ENCODE assay signal across 9 cellular contexts in genomic region chr3:73624363-73625123, GRCh38. TPM values are rescaled to one million over a fixed set of nuclear protein-coding genes. Genes with fewer than 3 reads are reported as not detected.
DNase-seq lines count a peak whose midpoint lies in the region; ATAC-seq and TF ChIP-seq lines count a peak whose summit lies in the region.
"Had no signal": no experiment of that assay in that cellular context is flagged by ENCODE, and none has a peak within 500 bp of the region (broad histone marks: within the 10 kb centered on the region; RNA-seq: fewer than 3 reads in every experiment).

Gene PDZRN3 (minus strand): TSS chr3:73624941.

- H3K36me3 ChIP-seq in BE2C: no peaks in the 10 kb centered on the region
- H3K36me3 ChIP-seq in endodermal cell (ENCODE audit: control insufficient read depth, insufficient read depth, low read length): peaks cover 13% of the 10 kb centered on the region
- H3K36me3 ChIP-seq in mesenchymal stem cell (ENCODE audit: control insufficient read depth in 1 of 2, insufficient read depth in 2 of 2, low read depth in 1 of 2, low read length in 2 of 2): peaks cover 4 to 11% of the 10 kb centered on the region in 2 experiments
- no peaks in the 10 kb centered on the region for H3K36me3 ChIP-seq in urinary bladder (ENCODE audit: insufficient read depth)

- peak within 1 kb of the TSS; percentile 96 for H3K4me2 ChIP-seq in mesenchymal stem cell (ENCODE audit: low read length, poor library complexity, severe bottlenecking)

- peak within 1 kb of the TSS in 1 of 2 experiments; percentile 99 for H3K14ac ChIP-seq in mesenchymal stem cell (ENCODE audit: low read length in 2 of 2)

- no peak for TF ChIP-seq CTCF in BE2C (IDR thresholded peaks at IDR 0.05; ENCODE audit: low read depth, low read length)
- no peak for TF ChIP-seq CTCF in endodermal cell (conservative IDR thresholded peaks at IDR 0.05)

- no peak within 1 kb of the TSS for H3K27ac Mint-ChIP-seq in endodermal cell

- peak within 1 kb of the TSS; percentile 63 for H3K4me3 Mint-ChIP-seq in endodermal cell

- H3K9me3 ChIP-seq in BE2C (no peaks in the 10 kb centered on the region), endodermal cell (ENCODE audit: control insufficient read depth, low read length) (no peaks in the 10 kb centered on the region), mesenchymal stem cell (ENCODE audit: control insufficient read depth, low read length) (no peaks in the 10 kb centered on the region)

- peaks cover 47% of the 10 kb centered on the region for H3K27me3 Mint-ChIP-seq in endodermal cell (ENCODE audit: insufficient read depth)

- ATAC-seq in HG02981 (IDR thresholded peaks at IDR 0.05; ENCODE audit: unreplicated experiment) (no peak), HG02938 (IDR thresholded peaks at IDR 0.05; ENCODE audit: unreplicated experiment) (no peak)
- ATAC-seq: GM12878 had no signal

- H2BK5ac ChIP-seq in mesenchymal stem cell (ENCODE audit: low read depth, low read length, poor library complexity, severe bottlenecking): no peak within 1 kb of the TSS

- H3K4ac ChIP-seq in mesenchymal stem cell (ENCODE audit: low read depth in 1 of 2, low read length in 2 of 2): peak within 1 kb of the TSS in 1 of 2 experiments; percentile 92

- WGBS in endodermal cell (ENCODE audit: insufficient coverage in 1 of 2, insufficient read length in 1 of 2), 2 experiments: 0 to 1% methylated on average over 19 to 99 of the region's 99 CpGs
- under 1% methylated on average over 99 of the region's 99 CpGs for WGBS in mesenchymal stem cell
- 1% methylated on average over 99 of the region's 99 CpGs for WGBS in urinary bladder

- H3K4me1 ChIP-seq in BE2C (peaks cover 16% of the 10 kb centered on the region), endodermal cell (ENCODE audit: control insufficient read depth, insufficient read depth, low read length) (peaks cover 7% of the 10 kb centered on the region), mesenchymal stem cell (ENCODE audit: control insufficient read depth, insufficient read depth, low read depth, low read length) (peaks cover 19% of the 10 kb centered on the region), urinary bladder (ENCODE audit: insufficient read depth) (peaks cover 4% of the 10 kb centered on the region)

- peak within 1 kb of the TSS; percentile 43 for H3K9ac ChIP-seq in endodermal cell (ENCODE audit: extremely low read depth, low read length, poor library complexity, severe bottlenecking)
- H3K9ac ChIP-seq in mesenchymal stem cell (ENCODE audit: low read length): peak within 1 kb of the TSS; percentile 93

- H3K27me3 ChIP-seq in BE2C (no peaks in the 10 kb centered on the region), endodermal cell (ENCODE audit: control insufficient read depth, insufficient read depth, low read length, poor library complexity, severe bottlenecking) (peaks cover 27% of the 10 kb centered on the region), mesenchymal stem cell (ENCODE audit: control insufficient read depth in 1 of 2, insufficient read depth in 1 of 2, low read length in 2 of 2) (no peaks in the 10 kb centered on the region)

- peak within 1 kb of the TSS; percentile 35 for H2BK15ac ChIP-seq in mesenchymal stem cell (ENCODE audit: low read depth, poor library complexity, severe bottlenecking)

- H3K18ac ChIP-seq in mesenchymal stem cell (ENCODE audit: low read depth in 1 of 2, low read length in 2 of 2): peak within 1 kb of the TSS; percentile 65 to 100

- H3K4me3 ChIP-seq in BE2C (ENCODE audit: low read depth, low read length) (peak within 1 kb of the TSS; percentile 76), endodermal cell (ENCODE audit: low read length) (peak within 1 kb of the TSS; percentile 90), mesenchymal stem cell (ENCODE audit: insufficient read depth in 1 of 2, low read depth in 1 of 2, low read length in 2 of 2) (peak within 1 kb of the TSS; percentile 71 to 92), urinary bladder (ENCODE audit: low read depth, low read length) (peak within 1 kb of the TSS; percentile 61)
- H3K4me3 ChIP-seq: GM12878 had no signal

- H4K91ac ChIP-seq in mesenchymal stem cell (ENCODE audit: low read length): peak within 1 kb of the TSS; percentile 43

- peak within 1 kb of the TSS in 1 of 2 experiments; percentile 93 for H3K23ac ChIP-seq in mesenchymal stem cell (ENCODE audit: low read length in 2 of 2)

- H3K79me1 ChIP-seq in mesenchymal stem cell (replicated peaks; ENCODE audit: low read length, poor library complexity, severe bottlenecking): peaks cover 4% of the 10 kb centered on the region

- H3K9me3 Mint-ChIP-seq in endodermal cell: no peaks in the 10 kb centered on the region

- H2BK12ac ChIP-seq in mesenchymal stem cell (ENCODE audit: low read length in 2 of 2): peak within 1 kb of the TSS; percentile 61 to 98

- H2AFZ ChIP-seq in mesenchymal stem cell (ENCODE audit: low read depth, low read length): peak within 1 kb of the TSS; percentile 99

- H3K36me3 Mint-ChIP-seq in endodermal cell (ENCODE audit: low read depth): no peaks in the 10 kb centered on the region

- peak within 1 kb of the TSS; percentile 59 for H4K8ac ChIP-seq in mesenchymal stem cell (ENCODE audit: low read length)

- H3K27ac ChIP-seq in endodermal cell (ENCODE audit: low read depth, low read length) (peak within 1 kb of the TSS; percentile 50), mesenchymal stem cell (ENCODE audit: low read length, poor library complexity, severe bottlenecking) (no peak within 1 kb of the TSS), urinary bladder (ENCODE audit: low read depth) (peak within 1 kb of the TSS; percentile 89)

- DNase-seq in BE2C (peak; percentile 86), NCI-H2227 treated with DMSO at 0.1 percent for 48 hours (lab: John Stamatoyannopoulos, UW) (peak; percentile 19), endodermal cell (peak; percentile 88), mesenchymal stem cell (peak; percentile 83), NCI-H446 treated with DMSO at 0.1 percent for 48 hours (lab: John Stamatoyannopoulos, UW) (no peak)

- H3K4me1 Mint-ChIP-seq in endodermal cell: peaks cover 29% of the 10 kb centered on the region

- H2BK120ac ChIP-seq in mesenchymal stem cell (ENCODE audit: low read depth, low read length): no peak within 1 kb of the TSS

- H2AK5ac ChIP-seq in mesenchymal stem cell (ENCODE audit: low read length, severe bottlenecking): no peak within 1 kb of the TSS

RNA-seq across cellular contexts. Expression of gene PDZRN3, which starts in this region (rescaled TPM):
- 13.2 TPM for polyA plus RNA-seq in BE2C (2012; ENCODE audit: insufficient read depth, insufficient read length, low read depth)
- total RNA-seq in endodermal cell: 10 to 100 TPM in 1 of 2 donors, 1 to 10 TPM in 1; 6.1 to 10.4 TPM
- 19.4 TPM for polyA plus RNA-seq in endodermal cell (2013, experiment 1 of 2)
- polyA plus RNA-seq in endodermal cell (2013, experiment 2 of 2): 18.4 TPM
- polyA plus RNA-seq in mesenchymal stem cell (2013, experiment 1 of 2): 18.3 TPM
- polyA plus RNA-seq in mesenchymal stem cell (2013, experiment 2 of 2): 17.2 TPM
- 61.6 TPM for total RNA-seq in urinary bladder
- 98.0 TPM for polyA plus RNA-seq in urinary bladder
